23 cellular contexts compared by ENCODE assay signal in the genomic region with DNA sequence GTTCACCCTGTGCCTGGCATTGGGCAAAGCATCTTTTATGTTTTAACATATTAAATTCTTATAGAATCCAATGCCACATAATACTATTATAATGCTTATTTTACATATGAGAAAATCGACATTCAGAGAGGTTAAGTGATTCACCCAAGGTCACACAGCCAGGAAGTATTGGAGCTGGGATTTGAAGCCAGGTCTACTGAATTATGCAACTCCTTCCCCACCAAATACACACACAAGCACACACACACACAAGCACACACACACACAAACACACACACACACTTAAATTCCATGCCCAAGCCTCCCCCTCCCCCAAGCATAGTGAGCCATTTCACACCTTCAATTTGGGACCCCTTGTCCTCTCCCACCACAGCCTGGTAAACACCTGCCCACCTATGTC. TPM values are rescaled to one million over a fixed set of nuclear protein-coding genes. Genes with fewer than 3 reads are reported as not detected.
"Had no signal": no experiment of that assay in that cellular context is flagged by ENCODE, and none has a peak within 500 bp of the region (broad histone marks: within the 10 kb centered on the region; RNA-seq: fewer than 3 reads in every experiment).

No MANE protein-coding gene starts in this region.

- H3K4me3 Mint-ChIP-seq: natural killer cell; neural crest cell; stimulated activated effector memory CD8-positive, alpha-beta T cell treated with anti-CD3 and anti-CD28 coated beads, Interleukin-12 subunit alpha, Interleukin-12 subunit beta, amount 100 ng/mL, for 72 hours; stimulated activated naive CD8-positive, alpha-beta T cell treated with anti-CD3 and anti-CD28 coated beads, Interleukin-15, Interleukin-2, amounts not matched to agents 100 ng/mL and 50 ng/mL, for 24 hours had no signal

- H3K4me1 Mint-ChIP-seq: natural killer cell had no signal

- H2AFZ ChIP-seq: hepatocyte had no signal

- H3K9me3 ChIP-seq: ovary, right atrium auricular region, thoracic aorta had no signal

- H3K27me3 ChIP-seq: hepatocyte, ovary, right atrium auricular region had no signal

- H3K27ac Mint-ChIP-seq: natural killer cell; stimulated activated effector memory CD8-positive, alpha-beta T cell treated with anti-CD3 and anti-CD28 coated beads, Interleukin-12 subunit alpha, Interleukin-12 subunit beta, amount 100 ng/mL, for 72 hours; stimulated activated naive CD8-positive, alpha-beta T cell treated with anti-CD3 and anti-CD28 coated beads, Interleukin-15, Interleukin-2, amounts not matched to agents 100 ng/mL and 50 ng/mL, for 24 hours had no signal

- H3K36me3 ChIP-seq: ovary, right atrium auricular region, thoracic aorta had no signal

- H3K9me3 Mint-ChIP-seq: natural killer cell; neural crest cell; stimulated activated effector memory CD8-positive, alpha-beta T cell treated with anti-CD3 and anti-CD28 coated beads, Interleukin-12 subunit alpha, Interleukin-12 subunit beta, amount 100 ng/mL, for 72 hours; stimulated activated naive CD8-positive, alpha-beta T cell treated with anti-CD3 and anti-CD28 coated beads, Interleukin-15, Interleukin-2, amounts not matched to agents 100 ng/mL and 50 ng/mL, for 24 hours had no signal

- H3K36me3 Mint-ChIP-seq: natural killer cell; stimulated activated effector memory CD8-positive, alpha-beta T cell treated with anti-CD3 and anti-CD28 coated beads, Interleukin-12 subunit alpha, Interleukin-12 subunit beta, amount 100 ng/mL, for 72 hours had no signal

- ATAC-seq: left colon; left ventricle myocardium superior; natural killer cell; stimulated activated effector memory CD8-positive, alpha-beta T cell treated with anti-CD3 and anti-CD28 coated beads, Interleukin-12 subunit alpha, Interleukin-12 subunit beta, amount 100 ng/mL, for 72 hours had no signal

- H3K4me3 ChIP-seq: coronary artery, dorsolateral prefrontal cortex, hepatocyte, lung, ovary, right atrium auricular region, thoracic aorta had no signal

- H3K4me2 ChIP-seq: hepatocyte had no signal

- H3K27ac ChIP-seq: coronary artery, dorsolateral prefrontal cortex, hepatocyte, ovary, right atrium auricular region, thoracic aorta had no signal

- DNase-seq: dorsolateral prefrontal cortex; effector CD8-positive, alpha-beta T cell; foreskin melanocyte; head of caudate nucleus; left colon; left ventricle myocardium superior; mesendoderm; natural killer cell; nucleus accumbens; ovary; stimulated activated CD4-positive, alpha-beta T cell treated with anti-CD3 and anti-CD28 coated beads, Interleukin-4, amount 100 ng/mL, for 1 hour; stimulated activated CD8-positive, alpha-beta memory T cell treated with anti-CD3 and anti-CD28 coated beads, Interleukin-4, amount 100 ng/mL, for 48 hours; substantia nigra; trophoblast cell had no signal

RNA-seq across cellular contexts. Expression of gene UBE2QL1, which starts 37.4 kb away (rescaled TPM):
- total RNA-seq: mononuclear cell, natural killer cell had no signal
- polyA plus RNA-seq: hepatocyte had no signal
